In genomic region chr3:49133226-49133951, GRCh38 we compare ENCODE assay signal across 8 cellular contexts. TPM values are rescaled to one million over a fixed set of nuclear protein-coding genes. Genes with fewer than 3 reads are reported as not detected.
DNase-seq lines count a peak whose midpoint lies in the region; ATAC-seq and TF ChIP-seq lines count a peak whose summit lies in the region.

No MANE protein-coding gene starts in this region.

- H3K9me3 Mint-ChIP-seq in memory B cell = no peaks in the 10 kb centered on the region

- CTCF ChIA-PET in HCT116 (lab: Charles Lee) = interaction anchor here (0.7 to 2.7 kb wide), 4 partner anchors 13 to 316 kb away, joined by 3 to 13 read pairs (median 10); partner anchors contain the start of genes QRICH1 and USP19

- H3K36me3 ChIP-seq in HCT116 (ENCODE audit: control insufficient read depth in 1 of 2, insufficient read depth in 2 of 2, low read length in 2 of 2) (no peaks in the 10 kb centered on the region; a peak in 1 of 4 replicates), tibial artery (peaks cover 24 to 34% (median 25%) of the 10 kb centered on the region in 3 donors)

- in situ Hi-C loops in ACHN (cut with HindIII; ENCODE audit: low pct_ligation_motif_present, low pct_unique_long_range_greater_than_20kb, low sequenced_read_pairs) = no loop called here

- H3K27ac ChIP-seq in HCT116 (ENCODE audit: low read depth, low read length) (peak overlapping the region; percentile 89), tibial artery (peak overlapping the region; percentile 92 to 93)

- DNase-seq in ACHN (peak; percentile 84), HCT116 (ENCODE audit: low read depth, low spot score) (peak; percentile 74), RKO (ENCODE audit: low spot score) (peak; percentile 83), epithelial cell of esophagus (ENCODE audit: low read depth) (peak; percentile 92), memory B cell (ENCODE audit: low spot score in 2 of 2) (no peak), tibial artery (peak; percentile 90 to 94)
- DNase-seq in stimulated activated CD4-positive, alpha-beta T cell treated with anti-CD3 and anti-CD28 coated beads, Interleukin-12 subunit alpha, Interleukin-12 subunit beta, amount 100 ng/mL, for 4 hours = no peak

- H3K9me2 ChIP-seq in HCT116 (ENCODE audit: insufficient read depth) = no peaks in the 10 kb centered on the region

- H3K27me3 ChIP-seq in HCT116 (ENCODE audit: insufficient read depth, low read length) (no peaks in the 10 kb centered on the region), tibial artery (peaks cover 0 to 4% of the 10 kb centered on the region in 2 donors)

- H3K9me3 ChIP-seq in HCT116 (ENCODE audit: control insufficient read depth in 1 of 2, insufficient read depth in 1 of 2, low read depth in 1 of 2, low read length in 2 of 2) (no peaks in the 10 kb centered on the region), tibial artery (no peaks in the 10 kb centered on the region)

- H3K4me2 ChIP-seq in HCT116 (ENCODE audit: low read length) = peak overlapping the region; percentile 100

- no peak overlapping the region for H3K27ac Mint-ChIP-seq in memory B cell

- no peak for TF ChIP-seq POLR2A in HCT116 (IDR thresholded peaks at IDR 0.05; ENCODE audit: borderline replicate concordance, extremely low read depth, insufficient read depth, insufficient read length)

- no peaks in the 10 kb centered on the region for H4K20me1 ChIP-seq in HCT116 (ENCODE audit: insufficient read depth)

- BruUV-seq in HCT116 (replicated peaks; lab: Mats Ljungman, UMichigan) = no TSS peak

- ATAC-seq in HCT116 (peak; percentile 76), memory B cell (ENCODE audit: low read depth) (no peak), GM19397 (IDR thresholded peaks at IDR 0.05; ENCODE audit: unreplicated experiment) (no peak)

- no peak for TF ChIP-seq RAD21 in HCT116 (IDR thresholded peaks at IDR 0.05; ENCODE audit: low read depth)

- intact Hi-C loops in HCT116 (cut with micrococcal nuclease) (loop anchor here (1.0 kb wide), 2 partner anchors 39 to 144 kb away; partner anchors contain the start of gene QRICH1), tibial artery (cut with DNase I; ENCODE audit: low total_unique reads) (loop anchor here (5.0 kb wide), 1 partner anchor 36 kb away; no protein-coding TSS in a partner anchor)

- peaks cover 11% of the 10 kb centered on the region; the same call in 1 of the 2 replicates for H3K79me2 ChIP-seq in HCT116 (ENCODE audit: insufficient read depth, low read length)

- peak overlapping the region; percentile 30 for H3K4me3 Mint-ChIP-seq in memory B cell

- H3K36me3 Mint-ChIP-seq in memory B cell = no peaks in the 10 kb centered on the region

- H3K4me1 ChIP-seq in HCT116 (ENCODE audit: control insufficient read depth in 1 of 2, insufficient read depth in 2 of 2, low read length in 2 of 2) = peaks cover 16 to 46% of the 10 kb centered on the region in 2 experiments
- H3K4me1 ChIP-seq in tibial artery = peaks cover 0 to 51% (median 37%) of the 10 kb centered on the region in 4 donors

- POLR2A ChIA-PET in HCT116 (lab: Charles Lee) = interaction anchor here (0.6 to 2.7 kb wide), 6 partner anchors 13 to 133 kb away, joined by 4 to 23 read pairs (median 4); partner anchors contain the start of genes NDUFAF3, QRICH1 and USP19

- TF ChIP-seq CTCF in HCT116 (IDR thresholded peaks at IDR 0.05 in 2 of 3, conservative IDR thresholded peaks at IDR 0.05 in 1 of 3; ENCODE audit: borderline replicate concordance in 1 of 3, insufficient read depth in 1 of 3, low read depth in 2 of 3, low read length in 2 of 3) (no peak), epithelial cell of esophagus (IDR thresholded peaks at IDR 0.05; ENCODE audit: insufficient read depth, low read depth, low read length, missing control alignments) (no peak), tibial artery (IDR thresholded peaks at IDR 0.05) (no peak)

- peak overlapping the region; percentile 87 for H3K9ac ChIP-seq in HCT116 (ENCODE audit: low read length)

- H3K4me1 Mint-ChIP-seq in memory B cell = peaks cover 6% of the 10 kb centered on the region

- H2AFZ ChIP-seq in HCT116 (ENCODE audit: low read depth, low read length, poor library complexity, severe bottlenecking) = peak overlapping the region; percentile 73

- H3K4me3 ChIP-seq in HCT116 (replicated peaks in 1 of 2; ENCODE audit: low read depth in 1 of 2, low read length in 2 of 2) (peak overlapping the region; percentile 70 to 91), epithelial cell of esophagus (ENCODE audit: low read length) (peak overlapping the region; percentile 80), tibial artery (peak overlapping the region; percentile 72 to 78)

- peaks cover 28% of the 10 kb centered on the region for H3K27me3 Mint-ChIP-seq in memory B cell

- RAD21 ChIA-PET in HCT116 (lab: Charles Lee; ENCODE audit: low non-redundant PET in 1 of 2, low total read pairs in 2 of 2, uncharacterized antibody in 2 of 2, unreplicated experiment in 2 of 2) = interaction anchor here (0.8 to 1.4 kb wide), 2 partner anchors 13 to 316 kb away, joined by 3 to 8 read pairs; partner anchors contain the start of gene USP19 (in 1 of the 2)

TF ChIP-seq in HCT116, 20 proteins besides CTCF, POLR2A, EP300 and RAD21:
- no peak for TF ChIP-seq CBX3 (IDR thresholded peaks at IDR 0.05; ENCODE audit: low read depth)
- no peak for TF ChIP-seq SP1 (IDR thresholded peaks at IDR 0.05; ENCODE audit: low read depth)
- TF ChIP-seq ZNF274 (IDR thresholded peaks at IDR 0.05; ENCODE audit: low read depth, low read length) = no peak
- peak; percentile 74 for TF ChIP-seq YY1 (IDR thresholded peaks at IDR 0.05; ENCODE audit: extremely low read depth, insufficient replicate concordance, low read depth, low read length)
- TF ChIP-seq, protein P1, sequence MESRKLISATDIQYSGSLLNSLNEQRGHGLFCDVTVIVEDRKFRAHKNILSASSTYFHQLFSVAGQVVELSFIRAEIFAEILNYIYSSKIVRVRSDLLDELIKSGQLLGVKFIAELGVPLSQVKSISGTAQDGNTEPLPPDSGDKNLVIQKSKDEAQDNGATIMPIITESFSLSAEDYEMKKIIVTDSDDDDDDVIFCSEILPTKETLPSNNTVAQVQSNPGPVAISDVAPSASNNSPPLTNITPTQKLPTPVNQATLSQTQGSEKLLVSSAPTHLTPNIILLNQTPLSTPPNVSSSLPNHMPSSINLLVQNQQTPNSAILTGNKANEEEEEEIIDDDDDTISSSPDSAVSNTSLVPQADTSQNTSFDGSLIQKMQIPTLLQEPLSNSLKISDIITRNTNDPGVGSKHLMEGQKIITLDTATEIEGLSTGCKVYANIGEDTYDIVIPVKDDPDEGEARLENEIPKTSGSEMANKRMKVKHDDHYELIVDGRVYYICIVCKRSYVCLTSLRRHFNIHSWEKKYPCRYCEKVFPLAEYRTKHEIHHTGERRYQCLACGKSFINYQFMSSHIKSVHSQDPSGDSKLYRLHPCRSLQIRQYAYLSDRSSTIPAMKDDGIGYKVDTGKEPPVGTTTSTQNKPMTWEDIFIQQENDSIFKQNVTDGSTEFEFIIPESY (IDR thresholded peaks at IDR 0.05; ENCODE audit: extremely low read depth, insufficient replicate concordance, low read length) = no peak
- TF ChIP-seq CEBPB (IDR thresholded peaks at IDR 0.05; ENCODE audit: low read depth) = no peak
- no peak for TF ChIP-seq JUND (IDR thresholded peaks at IDR 0.05)
- no peak for TF ChIP-seq EZH2 (IDR thresholded peaks at IDR 0.05)
- peak; percentile 69 for TF ChIP-seq POLR2AphosphoS5 (IDR thresholded peaks at IDR 0.05; ENCODE audit: low read depth, low read length)
- no peak for TF ChIP-seq EGR1 (IDR thresholded peaks at IDR 0.05; ENCODE audit: low read depth)
- no peak for TF ChIP-seq ELF1 (IDR thresholded peaks at IDR 0.05; ENCODE audit: borderline replicate concordance, low read depth)
- peak; percentile 37 for TF ChIP-seq TCF7L2 (IDR thresholded peaks at IDR 0.05; ENCODE audit: borderline replicate concordance, extremely low read depth, insufficient read depth, insufficient read length)
- TF ChIP-seq REST (IDR thresholded peaks at IDR 0.05; ENCODE audit: low read depth) = no peak

RNA-seq across cellular contexts. Expression of gene LAMB2, which starts 0.5 kb away (rescaled TPM):
- 213 TPM for total RNA-seq in HCT116 (2021; ENCODE audit: unreplicated experiment)
- polyA plus RNA-seq in HCT116 (2012) = 277 and 293 TPM in 2 replicates

RNA-seq across cellular contexts. Expression of gene USP19, which starts 12.8 kb away (rescaled TPM):
- total RNA-seq in HCT116 (2021; ENCODE audit: unreplicated experiment) = 92.8 TPM
- polyA plus RNA-seq in HCT116 (2012) = 58.3 and 75.2 TPM in 2 replicates

RNA-seq across cellular contexts. Expression of gene QARS1, which starts 28.8 kb away (rescaled TPM):
- 346 TPM for total RNA-seq in HCT116 (2021; ENCODE audit: unreplicated experiment)
- polyA plus RNA-seq in HCT116 (2012) = 451 and 469 TPM in 2 replicates

RNA-seq across cellular contexts. Expression of gene CCDC71, which starts 32.7 kb away (rescaled TPM):
- total RNA-seq in HCT116 (2021; ENCODE audit: unreplicated experiment) = 32.8 TPM
- polyA plus RNA-seq in HCT116 (2012) = 19.7 and 24.3 TPM in 2 replicates

RNA-seq across cellular contexts. Expression of gene KLHDC8B, which starts 38.0 kb away (rescaled TPM):
- total RNA-seq in HCT116 (2021; ENCODE audit: unreplicated experiment) = 10.4 TPM
- polyA plus RNA-seq in HCT116 (2012) = 10.8 and 11.6 TPM in 2 replicates

Comparison
In these comparisons a context has a peak if more than half of its experiments do, and no peak if none do; other contexts are left out.
1. DNase-seq: peak in ACHN (single experiment), HCT116 (single experiment), RKO (single experiment), epithelial cell of esophagus (single experiment) and tibial artery (2 of 2); none in memory B cell (0 of 2) and stimulated activated CD4-positive, alpha-beta T cell treated with anti-CD3 and anti-CD28 coated beads, Interleukin-12 subunit alpha, Interleukin-12 subunit beta, amount 100 ng/mL, for 4 hours (single experiment).
2. Peak in every context shown above with its lines, with median percentiles within 50 percentile points of each other: H3K4me3 ChIP-seq.